9 cellular contexts compared by ENCODE assay signal in genomic region chr10:113073549-113074189, GRCh38.
DNase-seq lines count a peak whose midpoint lies in the region; ATAC-seq and TF ChIP-seq lines count a peak whose summit lies in the region.
"Had no signal": no experiment of that assay in that cellular context is flagged by ENCODE, and none has a peak within 500 bp of the region (broad histone marks: within the 10 kb centered on the region; RNA-seq: fewer than 3 reads in every experiment).

No MANE protein-coding gene starts in this region.

- H3K36me3 ChIP-seq in A673 (ENCODE audit: insufficient read depth, low read length, poor library complexity, severe bottlenecking), result no peaks in the 10 kb centered on the region

- H3K27ac ChIP-seq in A673 (ENCODE audit: low read depth, low read length, poor library complexity, severe bottlenecking), result no peak overlapping the region

- DNase-seq in A172 (ENCODE audit: low spot score) (peak; percentile 100), M059J (ENCODE audit: low read depth) (peak; percentile 99), epithelial cell of esophagus (ENCODE audit: low read depth) (peak; percentile 94), mesothelial cell of epicardium (ENCODE audit: low spot score in 2 of 2, unreplicated experiment in 2 of 2) (no peak), A673 (ENCODE audit: low spot score) (no peak)
- no peak for DNase-seq in activated effector memory CD4-positive, alpha-beta T cell treated with Interleukin-2 at 50 U/mL for 16 hours

- TF ChIP-seq CTCF in epithelial cell of esophagus (IDR thresholded peaks at IDR 0.05; ENCODE audit: insufficient read depth, low read depth, low read length, missing control alignments), result no peak
- no peak for TF ChIP-seq CTCF in mesothelial cell of epicardium (IDR thresholded peaks at IDR 0.05; ENCODE audit: unreplicated experiment)
- TF ChIP-seq CTCF in A673 (conservative IDR thresholded peaks at IDR 0.05; ENCODE audit: low read depth, low read length), result no peak

- no TSS peak for BruUV-seq in A673 (replicated peaks; lab: Mats Ljungman, UMichigan)

- H3K36me3 Mint-ChIP-seq in mesothelial cell of epicardium, result peaks cover 15% of the 10 kb centered on the region

- H3K9me3 ChIP-seq in A673 (ENCODE audit: low read depth, low read length, poor library complexity, severe bottlenecking), result no peaks in the 10 kb centered on the region

- POLR2A ChIA-PET in A673 (lab: Charles Lee; ENCODE audit: low non-redundant PET), result no interaction called here

- no peaks in the 10 kb centered on the region for H3K4me1 ChIP-seq in A673 (ENCODE audit: insufficient read depth, low read length, poor library complexity, severe bottlenecking)

- intact Hi-C loops in A673 (cut with micrococcal nuclease; ENCODE audit: unreplicated experiment), result no loop called here

- H3K27me3 Mint-ChIP-seq in mesothelial cell of epicardium (ENCODE audit: low read depth), result no peaks in the 10 kb centered on the region

- peak overlapping the region; percentile 45 for H3K4me3 Mint-ChIP-seq in mesothelial cell of epicardium
- H3K4me3 Mint-ChIP-seq: B cell had no signal

- CTCF ChIA-PET in A673 (lab: Charles Lee), result interaction anchor here (0.6 kb wide), 1 partner anchor 238 kb away, joined by 8 read pairs; no protein-coding TSS in a partner anchor

- ATAC-seq in HG03460 (IDR thresholded peaks at IDR 0.05; ENCODE audit: unreplicated experiment) (no peak), HG02571 (IDR thresholded peaks at IDR 0.05; ENCODE audit: unreplicated experiment) (no peak)

- H3K4me3 ChIP-seq in epithelial cell of esophagus (ENCODE audit: low read length), result no peak overlapping the region
- no peak overlapping the region for H3K4me3 ChIP-seq in A673 (ENCODE audit: low read depth, low read length, poor library complexity, severe bottlenecking)

- peak overlapping the region; percentile 91 for H3K27ac Mint-ChIP-seq in mesothelial cell of epicardium
- H3K27ac Mint-ChIP-seq: B cell had no signal

- no peaks in the 10 kb centered on the region for H3K27me3 ChIP-seq in A673 (replicated peaks; ENCODE audit: insufficient read depth, low read depth, low read length, poor library complexity)

- H3K9me3 Mint-ChIP-seq in mesothelial cell of epicardium, result no peaks in the 10 kb centered on the region

- peaks cover 21% of the 10 kb centered on the region for H3K4me1 Mint-ChIP-seq in mesothelial cell of epicardium
- H3K4me1 Mint-ChIP-seq: B cell had no signal

Comparison
In these comparisons a context has a peak if more than half of its experiments do, and no peak if none do; other contexts are left out.
1. DNase-seq: peak in A172 (single experiment), M059J (single experiment) and epithelial cell of esophagus (single experiment); none in mesothelial cell of epicardium (0 of 2), A673 (single experiment) and activated effector memory CD4-positive, alpha-beta T cell treated with Interleukin-2 at 50 U/mL for 16 hours (single experiment).